Comparison of ENCODE assay signal across 8 cellular contexts in genomic region chr7:150368884-150369739, GRCh38. TPM values are rescaled to one million over a fixed set of nuclear protein-coding genes. Genes with fewer than 3 reads are reported as not detected.
DNase-seq lines count a peak whose midpoint lies in the region; ATAC-seq, FAIRE-seq and TF ChIP-seq lines count a peak whose summit lies in the region.

No MANE protein-coding gene starts in this region.

- TF ChIP-seq RAD21 in A549 (conservative IDR thresholded peaks at IDR 0.05 in 1 of 2, IDR thresholded peaks at IDR 0.05 in 1 of 2): no peak

- ATAC-seq in A549 (peak; percentile 68 to 84), HG02938 (IDR thresholded peaks at IDR 0.05; ENCODE audit: unreplicated experiment) (peak; percentile 48)

- CTCF ChIA-PET in A549 (lab: Yijun Ruan, JAX): interaction anchor here (1.0 to 6.7 kb wide), 7 partner anchors 9 to 590 kb away, joined by 3 to 44 read pairs (median 4); no protein-coding TSS in a partner anchor

- H3K4me1 ChIP-seq in A549 (peaks cover 19% of the 10 kb centered on the region; the same call in 2 of the 3 replicates), muscle layer of duodenum (ENCODE audit: control insufficient read depth in 1 of 2, insufficient read depth in 2 of 2, low read length in 2 of 2) (peaks cover 12 to 45% of the 10 kb centered on the region in 2 donors), testis (peaks cover 19% of the 10 kb centered on the region)

- peak overlapping the region; percentile 96 to 100 for H3K27ac ChIP-seq in A549
- peak overlapping the region; percentile 94 for H3K27ac ChIP-seq in muscle layer of duodenum (ENCODE audit: low read length)
- H3K27ac ChIP-seq in testis: peak overlapping the region; percentile 94 to 96

- TF ChIP-seq CTCF in A549 (IDR thresholded peaks at IDR 0.05) (no peak), testis (IDR thresholded peaks at IDR 0.05) (no peak)

- peak overlapping the region; percentile 100 for H3K4me2 ChIP-seq in A549

- FAIRE-seq in A549 (lab: Jason Lieb, UNC) (no peak), GM18507 (lab: Jason Lieb, UNC) (peak; percentile 83)

- H3K36me3 ChIP-seq in muscle layer of duodenum (ENCODE audit: control insufficient read depth in 1 of 2, insufficient read depth in 2 of 2, low read length in 2 of 2) (peaks cover 19 to 32% of the 10 kb centered on the region in 2 donors), testis (ENCODE audit: low read depth, missing control alignments) (no peaks in the 10 kb centered on the region)

- TF ChIP-seq EP300 in A549 (IDR thresholded peaks at IDR 0.05): no peak

- peak; percentile 78 to 79 for DNase-seq in A549 (ENCODE audit: low read depth in 1 of 2, low spot score in 1 of 2)
- DNase-seq in GM18507 (ENCODE audit: extremely low spot score, insufficient read length, low read depth): no peak
- DNase-seq in NCI-H524 treated with DMSO at 0.1 percent for 48 hours (lab: John Stamatoyannopoulos, UW): peak; percentile 12
- DNase-seq in activated CD8-positive, alpha-beta memory T cell treated with anti-CD3 and anti-CD28 coated beads, Interleukin-2, amount 50 U/mL, for 48 hours: peak; percentile 73
- DNase-seq in erythroblast (lab: John Stamatoyannopoulos, UW): peak; percentile 50 to 56
- peak; percentile 63 for DNase-seq in testis

- peak overlapping the region; percentile 96 for H3K4me3 ChIP-seq in A549
- H3K4me3 ChIP-seq in muscle layer of duodenum (ENCODE audit: low read depth in 1 of 2, low read length in 2 of 2): peak overlapping the region; percentile 88 to 94
- H3K4me3 ChIP-seq in testis: peak overlapping the region; percentile 86 to 94

- WGBS in A549 (ENCODE audit: missing lambda C conversion rate): 0% methylated on average over 16 of the region's 58 CpGs
- 0 to 1% methylated on average over 16 to 30 of the region's 58 CpGs for WGBS in testis, 2 donors

- TF ChIP-seq POLR2A in A549 (IDR thresholded peaks at IDR 0.05; ENCODE audit: low read length): no peak; the same call in 1 of the 2 replicates
- TF ChIP-seq POLR2A in erythroblast (IDR thresholded peaks at IDR 0.05; ENCODE audit: low read length): peak; percentile 39
- TF ChIP-seq POLR2A in testis (IDR thresholded peaks at IDR 0.05): no peak

- H3K27me3 ChIP-seq in muscle layer of duodenum (ENCODE audit: low read depth, low read length) (no peaks in the 10 kb centered on the region), testis (no peaks in the 10 kb centered on the region)

- intact Hi-C loops in testis (cut with DNase I; ENCODE audit: low total_unique reads): no loop called here

- H3K9me3 ChIP-seq in A549: no peaks in the 10 kb centered on the region
- no peaks in the 10 kb centered on the region for H3K9me3 ChIP-seq in muscle layer of duodenum (ENCODE audit: control insufficient read depth in 1 of 2, low read length in 2 of 2)
- H3K9me3 ChIP-seq in testis: no peaks in the 10 kb centered on the region

- POLR2A ChIA-PET in A549 (lab: Yijun Ruan, JAX): interaction anchor here (0.6 to 3.1 kb wide), 7 partner anchors 9 to 597 kb away, joined by 3 to 44 read pairs (median 4); a partner anchor contains a TSS

TF ChIP-seq in A549, 52 proteins besides CTCF, POLR2A, EP300 and RAD21:
- TF ChIP-seq RCOR1 (IDR thresholded peaks at IDR 0.05; ENCODE audit: low read depth, low read length) (no peak), JUN (IDR thresholded peaks at IDR 0.05) (peak in 1 of 2 experiments; percentile 53; a peak in 3 of 5 replicates), FOXS1 (CRISPR knock-in tag; IDR thresholded peaks at IDR 0.05) (no peak)

RNA-seq across cellular contexts. Expression of gene REPIN1, which starts 0.5 kb away (rescaled TPM):
- polyA plus RNA-seq in A549 (2011; rRNA removed) (48.1 and 58.0 TPM in 2 replicates), A549 (2017; fragmentation: RNase III; extraction: RNeasy Plus Mini Kit Qiagen cat#74134 plus additional on column Dnase treatment) (86.2 to 101 TPM (median 101 TPM) in 3 replicates), testis (ENCODE audit: insufficient read depth, low read depth, low replicate concordance) (45.4 TPM)
- polyA plus RNA-seq in A549 (2012; cell fraction: cytosol; rRNA removed): 78.8 and 110 TPM in 2 replicates
- polyA plus RNA-seq in A549 (2012; cell fraction: nucleus; rRNA removed): 120 and 144 TPM in 2 replicates
- polyA minus RNA-seq in A549 (2011; rRNA and poly(A)+ RNA removed): 43.9 and 44.5 TPM in 2 replicates
- 10 to 100 TPM; 59.1 to 73.9 TPM for total RNA-seq in testis

RNA-seq across cellular contexts. Expression of gene ZNF775, which starts 10.0 kb away (rescaled TPM):
- polyA plus RNA-seq in A549 (2011; rRNA removed) (1.5 and 1.7 TPM in 2 replicates), A549 (2017; fragmentation: RNase III; extraction: RNeasy Plus Mini Kit Qiagen cat#74134 plus additional on column Dnase treatment) (4.5 to 5.4 TPM (median 5.4 TPM) in 3 replicates), testis (ENCODE audit: insufficient read depth, low read depth, low replicate concordance) (5.2 TPM)
- polyA plus RNA-seq in A549 (2012; cell fraction: cytosol; rRNA removed): 3.7 and 5.1 TPM in 2 replicates
- 4.8 and 9.0 TPM in 2 replicates for polyA plus RNA-seq in A549 (2012; cell fraction: nucleus; rRNA removed)
- 0.83 and 1.2 TPM in 2 replicates for polyA minus RNA-seq in A549 (2011; rRNA and poly(A)+ RNA removed)
- 10 to 100 TPM; 11.0 to 14.1 TPM for total RNA-seq in testis

RNA-seq across cellular contexts. Expression of gene RARRES2, which starts 27.7 kb away (rescaled TPM):
- not detected in 2 replicates for polyA plus RNA-seq in A549 (2011; rRNA removed)
- not detected in 2 replicates for polyA plus RNA-seq in A549 (2012; cell fraction: cytosol; rRNA removed)
- not detected in 2 replicates for polyA plus RNA-seq in A549 (2012; cell fraction: nucleus; rRNA removed)
- polyA plus RNA-seq in A549 (2017; fragmentation: RNase III; extraction: RNeasy Plus Mini Kit Qiagen cat#74134 plus additional on column Dnase treatment): 0.11 TPM in 1 of 3 replicates, not detected in the others
- not detected in 2 replicates for polyA minus RNA-seq in A549 (2011; rRNA and poly(A)+ RNA removed)
- total RNA-seq in testis: 10 to 100 TPM; 21.1 to 58.8 TPM
- 93.7 TPM for polyA plus RNA-seq in testis (ENCODE audit: insufficient read depth, low read depth, low replicate concordance)

RNA-seq across cellular contexts. Expression of gene ACTR3C, which starts 45.8 kb away (rescaled TPM):
- polyA plus RNA-seq in A549 (2011; rRNA removed) (0.40 and 0.43 TPM in 2 replicates), A549 (2017; fragmentation: RNase III; extraction: RNeasy Plus Mini Kit Qiagen cat#74134 plus additional on column Dnase treatment) (0.43 to 0.58 TPM (median 0.54 TPM) in 3 replicates), testis (ENCODE audit: insufficient read depth, low read depth, low replicate concordance) (12.2 TPM)
- polyA plus RNA-seq in A549 (2012; cell fraction: cytosol; rRNA removed): 0.09 TPM in 1 of 2 replicates, not detected in the other
- polyA plus RNA-seq in A549 (2012; cell fraction: nucleus; rRNA removed): 0.01 and 0.04 TPM in 2 replicates
- 0.34 and 0.87 TPM in 2 replicates for polyA minus RNA-seq in A549 (2011; rRNA and poly(A)+ RNA removed)
- total RNA-seq in testis: 10 to 100 TPM in 1 of 2 donors, 1 to 10 TPM in 1; 6.1 to 13.0 TPM

RNA-seq across cellular contexts. Expression of gene LRRC61, which starts 46.0 kb away (rescaled TPM):
- polyA plus RNA-seq in A549 (2011; rRNA removed) (0.22 and 0.46 TPM in 2 replicates), A549 (2017; fragmentation: RNase III; extraction: RNeasy Plus Mini Kit Qiagen cat#74134 plus additional on column Dnase treatment) (0.10 to 0.47 TPM (median 0.19 TPM) in 3 replicates), testis (ENCODE audit: insufficient read depth, low read depth, low replicate concordance) (16.7 TPM)
- 0.19 and 0.21 TPM in 2 replicates for polyA plus RNA-seq in A549 (2012; cell fraction: cytosol; rRNA removed)
- 0.17 and 0.27 TPM in 2 replicates for polyA plus RNA-seq in A549 (2012; cell fraction: nucleus; rRNA removed)
- 0.24 and 0.29 TPM in 2 replicates for polyA minus RNA-seq in A549 (2011; rRNA and poly(A)+ RNA removed)
- 10 to 100 TPM; 18.4 to 35.4 TPM for total RNA-seq in testis

Comparison
In these comparisons a context has a peak if more than half of its experiments do, and no peak if none do; other contexts are left out.
1. RNA of gene RARRES2, which starts 27.7 kb away (polyA plus RNA-seq): 93.7 TPM in testis (single experiment); 0.11 TPM in A549; every median in the first group is over 10 times any median in the second.
2. Peak in every context shown above with its lines, with median percentiles within 50 percentile points of each other: H3K27ac ChIP-seq and H3K4me3 ChIP-seq.